11 cellular contexts compared by ENCODE assay signal in genomic region chr10:126651461-126651860, GRCh38. TPM values are rescaled to one million over a fixed set of nuclear protein-coding genes. Genes with fewer than 3 reads are reported as not detected.
"Had no signal": no experiment of that assay in that cellular context is flagged by ENCODE, and none has a peak within 500 bp of the region (broad histone marks: within the 10 kb centered on the region; RNA-seq: fewer than 3 reads in every experiment).

No MANE protein-coding gene starts in this region.

- H3K9me3 Mint-ChIP-seq: HFFc6 had no signal

- H3K4me3 ChIP-seq: GM23248, HAP-1 had no signal

- H3K4me3 Mint-ChIP-seq: HFFc6, IgD-negative memory B cell had no signal

- H3K27ac ChIP-seq: GM23248, HL-60, KMS-11 had no signal

- H3K27ac Mint-ChIP-seq: HFFc6, IgD-negative memory B cell had no signal

- H3K36me3 Mint-ChIP-seq: IgD-negative memory B cell had no signal

- ATAC-seq: HCT116, HepG2 had no signal

- DNase-seq: GM23248, H7, HFFc6, KBM-7 had no signal

- H3K9me3 ChIP-seq: HAP-1 had no signal

- H3K36me3 ChIP-seq: HAP-1 had no signal

- H3K4me1 ChIP-seq: HAP-1 had no signal

- H3K27me3 Mint-ChIP-seq: IgD-negative memory B cell had no signal

- H3K4me1 Mint-ChIP-seq: IgD-negative memory B cell had no signal

RNA-seq across cellular contexts. Expression of gene C10orf90, which starts 19.0 kb away (rescaled TPM):
- total RNA-seq: HepG2, HFFc6, HT1080 had no signal
- polyA plus RNA-seq: HepG2, IgD-negative memory B cell had no signal
